ENCODE assay signal across 20 cellular contexts in genomic region chr11:110374921-110375320, GRCh38. TPM values are rescaled to one million over a fixed set of nuclear protein-coding genes. Genes with fewer than 3 reads are reported as not detected.
DNase-seq lines count a peak whose midpoint lies in the region; ATAC-seq and TF ChIP-seq lines count a peak whose summit lies in the region.
"Had no signal": no experiment of that assay in that cellular context is flagged by ENCODE, and none has a peak within 500 bp of the region (broad histone marks: within the 10 kb centered on the region; RNA-seq: fewer than 3 reads in every experiment).

No MANE protein-coding gene starts in this region.

- H3K9me3 ChIP-seq in trophoblast cell (ENCODE audit: insufficient read depth, low read depth, low read length) = no peaks in the 10 kb centered on the region
- no peaks in the 10 kb centered on the region for H3K9me3 ChIP-seq in suprapubic skin
- no peaks in the 10 kb centered on the region for H3K9me3 ChIP-seq in tibial nerve
- H3K9me3 ChIP-seq: BLaER1 treated with 17β-estradiol and CSF1 and Interleukin-3, amounts not matched to agents 10 nM and 100 nM; esophagus muscularis mucosa; psoas muscle had no signal

- H3K27me3 ChIP-seq in trophoblast cell (ENCODE audit: insufficient read depth, low read length) (no peaks in the 10 kb centered on the region), suprapubic skin (no peaks in the 10 kb centered on the region), tibial nerve (no peaks in the 10 kb centered on the region)
- H3K27me3 ChIP-seq: BLaER1 treated with 17β-estradiol and CSF1 and Interleukin-3, amounts not matched to agents 10 nM and 100 nM; esophagus muscularis mucosa; neural progenitor cell had no signal

- H3K4me3 ChIP-seq in choroid plexus epithelial cell (ENCODE audit: low read depth, low read length) (no peak overlapping the region), trophoblast cell (ENCODE audit: low read depth, low read length) (no peak overlapping the region), suprapubic skin (no peak overlapping the region), tibial nerve (no peak overlapping the region)
- H3K4me3 ChIP-seq: BLaER1 treated with 17β-estradiol and CSF1 and Interleukin-3, amounts not matched to agents 10 nM and 100 nM; esophagus muscularis mucosa; neural progenitor cell; psoas muscle had no signal

- H3K9ac ChIP-seq in trophoblast cell (ENCODE audit: low read length) = no peak overlapping the region
- H3K9ac ChIP-seq: BLaER1 treated with 17β-estradiol and CSF1 and Interleukin-3, amounts not matched to agents 10 nM and 100 nM; neural progenitor cell had no signal

- H3K14ac ChIP-seq in trophoblast cell (ENCODE audit: low read length) = peak overlapping the region; percentile 55

- H3K79me1 ChIP-seq in trophoblast cell (ENCODE audit: low read length) = peaks cover 17% of the 10 kb centered on the region

- H4K12ac ChIP-seq in trophoblast cell (ENCODE audit: low read depth, low read length) = no peak overlapping the region

- H3K23ac ChIP-seq in trophoblast cell (ENCODE audit: low read length) = no peak overlapping the region

- no peak for TF ChIP-seq EP300 in suprapubic skin (IDR thresholded peaks at IDR 0.05)
- no peak for TF ChIP-seq EP300 in tibial nerve (IDR thresholded peaks at IDR 0.05)

- H2BK12ac ChIP-seq in trophoblast cell (ENCODE audit: low read length) = peak overlapping the region; percentile 78

- no peak overlapping the region for H4K8ac ChIP-seq in trophoblast cell (ENCODE audit: low read depth, low read length)

- H3K4me1 ChIP-seq in trophoblast cell (ENCODE audit: control insufficient read depth in 1 of 2, insufficient read depth in 2 of 2, low read length in 2 of 2) (peaks cover 9 to 11% of the 10 kb centered on the region in 2 experiments), suprapubic skin (peaks cover 6% of the 10 kb centered on the region), tibial nerve (peaks cover 0 to 14% (median 4%) of the 10 kb centered on the region in 4 donors)
- H3K4me1 ChIP-seq: psoas muscle had no signal

- no peak overlapping the region for H3K4me2 ChIP-seq in trophoblast cell (ENCODE audit: low read length)
- H3K4me2 ChIP-seq: neural progenitor cell had no signal

- H4K91ac ChIP-seq in trophoblast cell (ENCODE audit: low read depth, low read length) = peak overlapping the region; percentile 82

- no peak for TF ChIP-seq POLR2A in suprapubic skin (IDR thresholded peaks at IDR 0.05)
- no peak for TF ChIP-seq POLR2A in tibial nerve (IDR thresholded peaks at IDR 0.05)

- no peak overlapping the region for H3K4ac ChIP-seq in trophoblast cell (ENCODE audit: low read depth, low read length)

- H2AK5ac ChIP-seq in trophoblast cell (ENCODE audit: low read length) = peak overlapping the region; percentile 81

- H2AFZ ChIP-seq in trophoblast cell (ENCODE audit: insufficient read depth, low read length, poor library complexity) = no peak overlapping the region
- H2AFZ ChIP-seq: neural progenitor cell had no signal

- no peak overlapping the region for H2BK120ac ChIP-seq in trophoblast cell (ENCODE audit: insufficient read depth, low read length, poor library complexity)

- H3K27ac ChIP-seq in trophoblast cell (ENCODE audit: low read depth, low read length) (no peak overlapping the region), suprapubic skin (no peak overlapping the region), tibial nerve (no peak overlapping the region)
- H3K27ac ChIP-seq: BLaER1 treated with 17β-estradiol and CSF1 and Interleukin-3, amounts not matched to agents 10 nM and 100 nM; esophagus muscularis mucosa; HL-60; neural progenitor cell; psoas muscle had no signal

- DNase-seq in NCI-H2171 treated with DMSO at 0.1 percent for 48 hours (lab: John Stamatoyannopoulos, UW) (peak; percentile 63), NCI-H2171 (lab: John Stamatoyannopoulos, UW) (no peak), SKM-1 (lab: John Stamatoyannopoulos, UW; ENCODE audit: unreplicated experiment) (peak; percentile 30), choroid plexus epithelial cell (ENCODE audit: low read depth) (peak; percentile 67), trophoblast cell (no peak), suprapubic skin (ENCODE audit: low spot score in 2 of 2) (no peak), tibial nerve (ENCODE audit: low spot score in 2 of 2) (no peak)
- DNase-seq: 8988T; effector memory CD4-positive, alpha-beta T cell; EL; NCI-H1417; psoas muscle; stimulated activated CD4-positive, alpha-beta T cell treated with anti-CD3 and anti-CD28 coated beads, Interleukin-4, amount 100 ng/mL, for 24 hours; stimulated activated naive CD8-positive, alpha-beta T cell treated with anti-CD3 and anti-CD28 coated beads, Interleukin-15, amount 100 ng/mL, for 72 hours; T-helper 9 cell had no signal

- no peak overlapping the region for H3K18ac ChIP-seq in trophoblast cell (ENCODE audit: low read length)

- ATAC-seq in GM21367 (IDR thresholded peaks at IDR 0.05; ENCODE audit: unreplicated experiment) = no peak
- ATAC-seq: psoas muscle; stimulated activated naive CD8-positive, alpha-beta T cell treated with anti-CD3 and anti-CD28 coated beads, Interleukin-15, amount 100 ng/mL, for 72 hours had no signal

- H3K36me3 ChIP-seq in trophoblast cell (ENCODE audit: control insufficient read depth in 1 of 2, insufficient read depth in 2 of 2, low read length in 2 of 2) (no peaks in the 10 kb centered on the region), suprapubic skin (no peaks in the 10 kb centered on the region), tibial nerve (no peaks in the 10 kb centered on the region)
- H3K36me3 ChIP-seq: BLaER1 treated with 17β-estradiol and CSF1 and Interleukin-3, amounts not matched to agents 10 nM and 100 nM; esophagus muscularis mucosa; neural progenitor cell had no signal

- H2BK5ac ChIP-seq in trophoblast cell (ENCODE audit: low read depth, low read length, poor library complexity) = no peak overlapping the region

- TF ChIP-seq CTCF in choroid plexus epithelial cell (conservative IDR thresholded peaks at IDR 0.05; ENCODE audit: low read depth, low read length) (no peak), suprapubic skin (IDR thresholded peaks at IDR 0.05) (no peak), tibial nerve (IDR thresholded peaks at IDR 0.05) (no peak)

- H3K79me2 ChIP-seq in trophoblast cell (ENCODE audit: control insufficient read depth, insufficient read depth, low read length, poor library complexity) = no peaks in the 10 kb centered on the region

RNA-seq across cellular contexts. Expression of gene FDX1, which starts 54.8 kb away (rescaled TPM):
- polyA plus RNA-seq in trophoblast cell (2013) = 56.2 and 62.4 TPM in 2 replicates
- total RNA-seq in suprapubic skin (10 to 100 TPM in 2 of 4 donors, 1 to 10 TPM in 2; 6.0 to 14.6 (median 8.7) TPM), tibial nerve (10 to 100 TPM; 13.9 to 19.9 (median 16.6) TPM)

Comparison
In these comparisons a context has a peak if more than half of its experiments do, and no peak if none do; other contexts are left out.
1. DNase-seq: peak in NCI-H2171 treated with DMSO at 0.1 percent for 48 hours (single experiment), SKM-1 (single experiment) and choroid plexus epithelial cell (single experiment); none in NCI-H2171 (single experiment), trophoblast cell (0 of 2), suprapubic skin (0 of 2) and tibial nerve (0 of 2).